ENCODE assay signal across 8 cellular contexts in the genomic region with DNA sequence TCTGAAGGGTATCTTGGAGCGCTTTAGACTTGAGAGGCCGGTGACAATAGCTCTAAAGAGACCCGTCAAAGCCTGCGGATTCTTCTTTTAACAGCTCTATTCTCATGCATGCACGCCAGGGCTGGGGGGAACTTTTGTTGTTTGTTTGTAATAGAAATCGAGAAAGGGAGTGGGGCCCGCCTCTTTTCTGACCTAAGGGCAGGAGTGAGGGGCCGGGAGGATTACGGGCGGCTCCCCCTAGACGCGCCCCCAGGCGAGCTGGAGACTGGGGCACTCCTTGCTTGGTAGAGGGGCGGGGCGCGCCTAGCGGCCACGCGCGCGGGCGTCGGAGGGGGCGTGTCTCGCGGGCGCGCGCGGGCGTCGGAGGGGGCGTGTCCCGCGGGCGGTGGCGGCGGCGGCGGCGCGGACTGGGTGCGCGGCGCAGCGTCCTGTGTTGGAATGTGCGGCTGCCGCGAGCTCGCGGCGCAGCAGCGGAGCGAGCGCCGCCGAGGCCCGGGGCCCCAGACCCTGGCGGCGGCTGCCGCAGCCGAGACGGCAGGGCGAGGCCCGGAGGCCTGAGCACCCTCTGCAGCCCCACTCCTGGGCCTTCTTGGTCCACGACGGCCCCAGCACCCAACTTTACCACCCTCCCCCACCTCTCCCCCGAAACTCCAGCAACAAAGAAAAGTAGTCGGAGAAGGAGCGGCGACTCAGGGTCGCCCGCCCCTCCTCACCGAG. TPM values are rescaled to one million over a fixed set of nuclear protein-coding genes. Genes with fewer than 3 reads are reported as not detected.
A peak's percentile ranks its signal among the peaks of the same experiment; 100 is the strongest.
DNase-seq lines count a peak whose midpoint lies in the region; ATAC-seq and TF ChIP-seq lines count a peak whose summit lies in the region.

A gene with protein sequence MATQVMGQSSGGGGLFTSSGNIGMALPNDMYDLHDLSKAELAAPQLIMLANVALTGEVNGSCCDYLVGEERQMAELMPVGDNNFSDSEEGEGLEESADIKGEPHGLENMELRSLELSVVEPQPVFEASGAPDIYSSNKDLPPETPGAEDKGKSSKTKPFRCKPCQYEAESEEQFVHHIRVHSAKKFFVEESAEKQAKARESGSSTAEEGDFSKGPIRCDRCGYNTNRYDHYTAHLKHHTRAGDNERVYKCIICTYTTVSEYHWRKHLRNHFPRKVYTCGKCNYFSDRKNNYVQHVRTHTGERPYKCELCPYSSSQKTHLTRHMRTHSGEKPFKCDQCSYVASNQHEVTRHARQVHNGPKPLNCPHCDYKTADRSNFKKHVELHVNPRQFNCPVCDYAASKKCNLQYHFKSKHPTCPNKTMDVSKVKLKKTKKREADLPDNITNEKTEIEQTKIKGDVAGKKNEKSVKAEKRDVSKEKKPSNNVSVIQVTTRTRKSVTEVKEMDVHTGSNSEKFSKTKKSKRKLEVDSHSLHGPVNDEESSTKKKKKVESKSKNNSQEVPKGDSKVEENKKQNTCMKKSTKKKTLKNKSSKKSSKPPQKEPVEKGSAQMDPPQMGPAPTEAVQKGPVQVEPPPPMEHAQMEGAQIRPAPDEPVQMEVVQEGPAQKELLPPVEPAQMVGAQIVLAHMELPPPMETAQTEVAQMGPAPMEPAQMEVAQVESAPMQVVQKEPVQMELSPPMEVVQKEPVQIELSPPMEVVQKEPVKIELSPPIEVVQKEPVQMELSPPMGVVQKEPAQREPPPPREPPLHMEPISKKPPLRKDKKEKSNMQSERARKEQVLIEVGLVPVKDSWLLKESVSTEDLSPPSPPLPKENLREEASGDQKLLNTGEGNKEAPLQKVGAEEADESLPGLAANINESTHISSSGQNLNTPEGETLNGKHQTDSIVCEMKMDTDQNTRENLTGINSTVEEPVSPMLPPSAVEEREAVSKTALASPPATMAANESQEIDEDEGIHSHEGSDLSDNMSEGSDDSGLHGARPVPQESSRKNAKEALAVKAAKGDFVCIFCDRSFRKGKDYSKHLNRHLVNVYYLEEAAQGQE (plus strand): TSS at position 412 of the 717 bp plus-strand sequence. CDS start 2,739 bp downstream, outside the sequence.

- H3K4me2 ChIP-seq in IMR-90 (ENCODE audit: low read depth, low read length), result peak within 1 kb of the TSS; percentile 85

- TF ChIP-seq EP300 in tibial nerve (IDR thresholded peaks at IDR 0.05), result no peak

- peaks cover 10% of the 10 kb centered on the region; the same call in 1 of the 2 replicates for H3K9me1 ChIP-seq in IMR-90 (ENCODE audit: insufficient read depth, low read length)

- peak within 1 kb of the TSS; percentile 77 for H2BK5ac ChIP-seq in IMR-90 (ENCODE audit: low read depth, low read length, poor library complexity, severe bottlenecking)

- peak within 1 kb of the TSS; percentile 75 for H3K4ac ChIP-seq in IMR-90 (ENCODE audit: low read depth, low read length)

- H3K36me3 ChIP-seq in IMR-90 (ENCODE audit: control insufficient read depth, insufficient read depth, low read length), result peaks cover 6% of the 10 kb centered on the region
- peaks cover 10% of the 10 kb centered on the region for H3K36me3 ChIP-seq in adipocyte (ENCODE audit: control insufficient read depth, insufficient read depth, low read length, severe bottlenecking)
- H3K36me3 ChIP-seq in heart left ventricle, result peaks cover 0 to 11% (median 3%) of the 10 kb centered on the region in 9 donors
- H3K36me3 ChIP-seq in tibial nerve, result no peaks in the 10 kb centered on the region

- peak; percentile 98 for DNase-seq in ELF-1 (ENCODE audit: low read depth, low spot score)
- DNase-seq in IMR-90, result peak; percentile 52
- peak; percentile 71 to 84 (median 73) for DNase-seq in T-helper 1 cell
- DNase-seq in adipocyte (ENCODE audit: low read depth), result peak; percentile 94
- peak; percentile 79 to 91 (median 85) for DNase-seq in heart left ventricle
- DNase-seq in posterior cingulate gyrus, result peak in 9 of 10 donors; percentile 22 to 93 (median 48)
- peak; percentile 62 for DNase-seq in tibial nerve (ENCODE audit: low spot score in 2 of 2)

- no peak within 1 kb of the TSS for H3K14ac ChIP-seq in IMR-90 (replicated peaks; ENCODE audit: low read depth, low read length)

- no peak within 1 kb of the TSS for H4K5ac ChIP-seq in IMR-90 (ENCODE audit: low read depth, low read length)

- BruUV-seq in IMR-90 (replicated peaks; lab: Mats Ljungman, UMichigan), result no TSS peak

- H3K9ac ChIP-seq in IMR-90 (ENCODE audit: low read depth, low read length) (peak within 1 kb of the TSS; percentile 82), adipocyte (ENCODE audit: low read length) (peak within 1 kb of the TSS; percentile 96)

- TF ChIP-seq CTCF in IMR-90 (conservative IDR thresholded peaks at IDR 0.05; ENCODE audit: low read depth, low read length), result no peak
- TF ChIP-seq CTCF in heart left ventricle (IDR thresholded peaks at IDR 0.05), result peak in 1 of 12 donors; percentile 6
- no peak for TF ChIP-seq CTCF in tibial nerve (IDR thresholded peaks at IDR 0.05)

- ATAC-seq in GM21528 (IDR thresholded peaks at IDR 0.05; ENCODE audit: low FRiP score, unreplicated experiment), result peak; percentile 53
- ATAC-seq in IMR-90 (ENCODE audit: low read depth), result peak; percentile 75
- peak; percentile 68 to 87 (median 84) for ATAC-seq in heart left ventricle

- no peak for TF ChIP-seq RAD21 in IMR-90 (IDR thresholded peaks at IDR 0.05; ENCODE audit: low read length)

- H3K4me1 ChIP-seq in IMR-90 (ENCODE audit: control insufficient read depth, insufficient read depth, low read length) (peaks cover 7% of the 10 kb centered on the region; the same call in 1 of the 2 replicates), adipocyte (ENCODE audit: control insufficient read depth, insufficient read depth, low read length) (peaks cover 36% of the 10 kb centered on the region), heart left ventricle (peaks cover 5 to 45% (median 30%) of the 10 kb centered on the region in 12 donors), tibial nerve (peaks cover 0 to 48% (median 31%) of the 10 kb centered on the region in 4 donors)

- in situ Hi-C loops in IMR-90 (cut with MboI; ENCODE audit: low sequenced_read_pairs), result no loop called here

- peak within 1 kb of the TSS; percentile 95 for H2AFZ ChIP-seq in IMR-90 (replicated peaks; ENCODE audit: low read length, poor library complexity)

- no peak within 1 kb of the TSS for H4K91ac ChIP-seq in IMR-90 (ENCODE audit: insufficient read depth, low read depth, low read length)

- CTCF ChIA-PET in IMR-90 (lab: Yijun Ruan, JAX), result no interaction called here

- H2BK120ac ChIP-seq in IMR-90 (ENCODE audit: low read depth, low read length), result no peak within 1 kb of the TSS

- dilution Hi-C loops in IMR-90 (cut with HindIII; ENCODE audit: low sequenced_read_pairs, unreplicated experiment), result no loop called here

- intact Hi-C loops in IMR-90 (cut with micrococcal nuclease), result loop anchor here (2.0 kb wide), 2 partner anchors 51 to 69 kb away; a partner anchor contains a TSS
- intact Hi-C loops in heart left ventricle (cut with DNase I), result loop anchor here in 7 of 10 donors (2.0 to 5.0 kb wide), 2 partner anchors 69 to 70 kb away; a partner anchor contains a TSS
- intact Hi-C loops in posterior cingulate gyrus (cut with DNase I), result loop anchor here (1.0 kb wide), 1 partner anchor 70 kb away; a partner anchor contains a TSS

- peak within 1 kb of the TSS; percentile 87 for H2AK9ac ChIP-seq in IMR-90 (replicated peaks; ENCODE audit: low read depth, low read length, poor library complexity)

- no peaks in the 10 kb centered on the region for H3K9me3 ChIP-seq in IMR-90 (ENCODE audit: control insufficient read depth, insufficient read depth, low read length)
- H3K9me3 ChIP-seq in adipocyte (ENCODE audit: control insufficient read depth, low read length), result no peaks in the 10 kb centered on the region
- no peaks in the 10 kb centered on the region for H3K9me3 ChIP-seq in heart left ventricle
- H3K9me3 ChIP-seq in tibial nerve, result no peaks in the 10 kb centered on the region

- no peak within 1 kb of the TSS for H2BK15ac ChIP-seq in IMR-90 (ENCODE audit: low read depth, low read length)

- no peak within 1 kb of the TSS for H2BK20ac ChIP-seq in IMR-90 (ENCODE audit: low read depth, low read length)

- H4K20me1 ChIP-seq in IMR-90 (ENCODE audit: insufficient read depth, low read length), result peaks cover 24% of the 10 kb centered on the region

- H3K79me1 ChIP-seq in IMR-90 (ENCODE audit: low read depth in 1 of 2, low read length in 2 of 2), result peaks cover 3 to 23% of the 10 kb centered on the region in 2 experiments; a peak in 3 of 4 replicates

- H3K56ac ChIP-seq in IMR-90 (ENCODE audit: extremely low read depth, insufficient read depth, low read length), result peak within 1 kb of the TSS; percentile 64; the same call in 1 of the 2 replicates

- peak within 1 kb of the TSS; percentile 7; the same call in 1 of the 2 replicates for H3K18ac ChIP-seq in IMR-90 (ENCODE audit: low read depth, low read length)

- POLR2A ChIA-PET in IMR-90 (lab: Charles Lee; ENCODE audit: unreplicated experiment), result interaction anchor here (0.6 kb wide), 2 partner anchors 17 to 56 kb away, joined by 4 to 13 read pairs; no protein-coding TSS in a partner anchor

- no peak for TF ChIP-seq POLR2A in IMR-90 (IDR thresholded peaks at IDR 0.05; ENCODE audit: low read depth, low read length)
- TF ChIP-seq POLR2A in heart left ventricle (IDR thresholded peaks at IDR 0.05), result peak in 1 of 2 donors; percentile 64
- TF ChIP-seq POLR2A in tibial nerve (IDR thresholded peaks at IDR 0.05), result peak; percentile 23 to 63

- H2AK5ac ChIP-seq in IMR-90 (ENCODE audit: low read depth, low read length), result no peak within 1 kb of the TSS

- peaks cover 9% of the 10 kb centered on the region for H3K27me3 ChIP-seq in IMR-90 (ENCODE audit: control insufficient read depth, insufficient read depth, low read length)
- no peaks in the 10 kb centered on the region for H3K27me3 ChIP-seq in adipocyte (replicated peaks; ENCODE audit: control insufficient read depth, insufficient read depth, low read length)
- H3K27me3 ChIP-seq in heart left ventricle, result no peaks in the 10 kb centered on the region
- no peaks in the 10 kb centered on the region for H3K27me3 ChIP-seq in tibial nerve

- 0 out of 2 replicates have a peak within 1 kb of the TSS, but pooled peaks have one; percentile 15 for H3K23ac ChIP-seq in IMR-90 (ENCODE audit: low read depth, low read length)

- H3K4me3 ChIP-seq in IMR-90 (ENCODE audit: insufficient read depth, low read depth, low read length) (peak within 1 kb of the TSS; percentile 76), adipocyte (ENCODE audit: low read length) (peak within 1 kb of the TSS; percentile 96), heart left ventricle (peak within 1 kb of the TSS; percentile 80 to 99 (median 97)), tibial nerve (peak within 1 kb of the TSS; percentile 65 to 95 (median 84))

- WGBS in IMR-90 (ENCODE audit: extremely low coverage in 2 of 2, insufficient read length in 1 of 2), 2 experiments, result 0% methylated on average over 3 of the region's 74 CpGs; no CpG with 5 or more reads in 1 of the 2 experiments
- WGBS in heart left ventricle, 4 donors, result 0 to 1% (median 0%) methylated on average over 26 to 74 of the region's 74 CpGs
- 0 to 1% methylated on average over 39 to 73 of the region's 74 CpGs for WGBS in tibial nerve, 2 donors

- H3K27ac ChIP-seq in IMR-90 (ENCODE audit: insufficient read depth, low read length), result peak within 1 kb of the TSS; percentile 96
- H3K27ac ChIP-seq in heart left ventricle, result peak within 1 kb of the TSS; percentile 73 to 97 (median 94)
- peak within 1 kb of the TSS; percentile 68 to 97 (median 92) for H3K27ac ChIP-seq in tibial nerve

- peak within 1 kb of the TSS in 1 of 2 experiments; percentile 9; a peak in 1 of 4 replicates for H4K8ac ChIP-seq in IMR-90 (ENCODE audit: low read depth in 2 of 2, low read length in 2 of 2)

RNA-seq across cellular contexts. Expression of the gene that starts here (rescaled TPM):
- total RNA-seq in IMR-90 (2012; rRNA removed), result 60.5 and 66.9 TPM in 2 replicates
- 10.0 and 10.1 TPM in 2 replicates for polyA plus RNA-seq in IMR-90 (2012; rRNA removed)
- polyA plus RNA-seq in IMR-90 (2012; cell fraction: cytosol; rRNA removed), result 2.7 and 2.8 TPM in 2 replicates
- 2.1 and 8.6 TPM in 2 replicates for polyA plus RNA-seq in IMR-90 (2012; cell fraction: nucleus; rRNA removed; ENCODE audit: low replicate concordance)
- 10 to 100 TPM; 20.5 to 41.6 (median 29.6) TPM for total RNA-seq in heart left ventricle
- polyA plus RNA-seq in heart left ventricle, result 1 to 10 TPM; 4.4 to 7.3 TPM
- total RNA-seq in tibial nerve, result 10 to 100 TPM; 23.7 to 39.2 (median 33.9) TPM

Comparison
In these comparisons a context has a peak if more than half of its experiments do, and no peak if none do; other contexts are left out.
1. Peak in every context shown above with its lines: DNase-seq, ATAC-seq, H3K4me3 ChIP-seq and H3K27ac ChIP-seq.
2. DNase-seq: peak in every context shown above with its lines; median percentile 98 in ELF-1; 94 in adipocyte; 85 in heart left ventricle; 73 in T-helper 1 cell; 62 in tibial nerve; 52 in IMR-90; 48 in posterior cingulate gyrus.